Comparison of ENCODE assay signal across 22 cellular contexts in the genomic region with DNA sequence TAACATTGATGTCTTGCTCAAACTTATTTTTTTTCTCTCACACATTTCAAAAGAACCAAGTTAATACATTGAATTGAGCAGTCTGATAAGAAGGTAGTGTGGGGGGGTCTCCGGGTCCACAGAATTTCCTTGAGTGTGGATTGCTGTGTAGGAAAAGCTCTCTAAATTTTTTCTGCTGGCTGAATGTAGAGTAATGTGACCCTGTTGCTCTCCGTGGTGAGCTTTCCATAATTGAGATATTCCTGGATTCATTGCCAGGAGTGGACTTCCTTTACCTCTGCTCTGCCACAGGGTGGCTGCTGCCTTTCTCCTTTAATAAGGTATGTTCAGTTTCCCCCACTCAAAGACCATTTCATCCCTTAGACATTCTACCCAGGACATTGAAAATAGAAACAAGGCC. TPM values are rescaled to one million over a fixed set of nuclear protein-coding genes. Genes with fewer than 3 reads are reported as not detected.
"Had no signal": no experiment of that assay in that cellular context is flagged by ENCODE, and none has a peak within 500 bp of the region (broad histone marks: within the 10 kb centered on the region; RNA-seq: fewer than 3 reads in every experiment).

No MANE protein-coding gene starts in this region.

- H3K27ac Mint-ChIP-seq: activated CD4-positive, alpha-beta memory T cell treated with anti-CD3 and anti-CD28 coated beads, Interleukin-2, amount 10 ng/mL, durations not matched to agents 7 days and 5 days; activated CD8-positive, alpha-beta memory T cell treated with anti-CD3 and anti-CD28 coated beads, Interleukin-2, amount 10 ng/mL, durations not matched to agents 7 days and 5 days; activated naive CD8-positive, alpha-beta T cell; dendritic cell treated with granulocyte-macrophage colony-stimulating factor and Interleukin-4, amounts not matched to agents 40 ng/mL and 50 ng/mL, for 4 days; natural killer cell; stimulated activated naive CD8-positive, alpha-beta T cell treated with anti-CD3 and anti-CD28 coated beads, Interleukin-15, amount 100 ng/mL, for 72 hours had no signal

- H3K36me3 ChIP-seq: adrenal gland, cardiac muscle cell, left ventricle myocardium inferior, neutrophil, ovary, prostate gland, right atrium auricular region, tibial artery had no signal

- H3K4me3 Mint-ChIP-seq: activated CD4-positive, alpha-beta memory T cell treated with anti-CD3 and anti-CD28 coated beads, Interleukin-2, amount 10 ng/mL, durations not matched to agents 7 days and 5 days; activated CD8-positive, alpha-beta memory T cell treated with anti-CD3 and anti-CD28 coated beads, Interleukin-2, amount 10 ng/mL, durations not matched to agents 7 days and 5 days; activated naive CD8-positive, alpha-beta T cell; dendritic cell treated with granulocyte-macrophage colony-stimulating factor and Interleukin-4, amounts not matched to agents 40 ng/mL and 50 ng/mL, for 4 days; natural killer cell; stimulated activated naive CD8-positive, alpha-beta T cell treated with anti-CD3 and anti-CD28 coated beads, Interleukin-15, amount 100 ng/mL, for 72 hours; T-helper 17 cell had no signal

- FAIRE-seq: endometrium had no signal

- H3K36me3 Mint-ChIP-seq: activated CD8-positive, alpha-beta memory T cell treated with anti-CD3 and anti-CD28 coated beads, Interleukin-2, amount 10 ng/mL, durations not matched to agents 7 days and 5 days; natural killer cell had no signal

- DNase-seq: activated CD4-positive, alpha-beta memory T cell treated with anti-CD3 and anti-CD28 coated beads, Interleukin-2, amount 10 ng/mL, durations not matched to agents 7 days and 5 days; activated CD8-positive, alpha-beta memory T cell treated with anti-CD3 and anti-CD28 coated beads, Interleukin-2, amount 10 ng/mL, durations not matched to agents 7 days and 5 days; activated naive CD4-positive, alpha-beta T cell; adrenal gland; effector CD4-positive, alpha-beta T cell; kidney glomerular epithelial cell; left ventricle myocardium inferior; natural killer cell; ovary; stimulated activated CD4-positive, alpha-beta T cell treated with anti-CD3 and anti-CD28 coated beads, Interleukin-12 subunit alpha, Interleukin-12 subunit beta, amount 100 ng/mL, for 4 hours; stimulated activated naive CD8-positive, alpha-beta T cell treated with anti-CD3 and anti-CD28 coated beads, Interleukin-15, amount 100 ng/mL, for 72 hours; SW 1271; T-helper 17 cell; tibial artery had no signal

- H3K4me3 ChIP-seq: adrenal gland, cardiac muscle cell, left ventricle myocardium inferior, ovary, prostate gland, right atrium auricular region, tibial artery had no signal

- H3K9me3 Mint-ChIP-seq: activated CD4-positive, alpha-beta memory T cell treated with anti-CD3 and anti-CD28 coated beads, Interleukin-2, amount 10 ng/mL, durations not matched to agents 7 days and 5 days; dendritic cell treated with granulocyte-macrophage colony-stimulating factor and Interleukin-4, amounts not matched to agents 40 ng/mL and 50 ng/mL, for 4 days; natural killer cell; stimulated activated naive CD8-positive, alpha-beta T cell treated with anti-CD3 and anti-CD28 coated beads, Interleukin-15, amount 100 ng/mL, for 72 hours had no signal

- ATAC-seq: natural killer cell, T-helper 17 cell had no signal

- H3K27me3 ChIP-seq: adrenal gland, cardiac muscle cell, foreskin keratinocyte, neutrophil, ovary, right atrium auricular region, tibial artery had no signal

- H3K27me3 Mint-ChIP-seq: activated CD4-positive, alpha-beta memory T cell treated with anti-CD3 and anti-CD28 coated beads, Interleukin-2, amount 10 ng/mL, durations not matched to agents 7 days and 5 days; activated CD8-positive, alpha-beta memory T cell treated with anti-CD3 and anti-CD28 coated beads, Interleukin-2, amount 10 ng/mL, durations not matched to agents 7 days and 5 days; activated naive CD8-positive, alpha-beta T cell; dendritic cell treated with granulocyte-macrophage colony-stimulating factor and Interleukin-4, amounts not matched to agents 40 ng/mL and 50 ng/mL, for 4 days; stimulated activated naive CD8-positive, alpha-beta T cell treated with anti-CD3 and anti-CD28 coated beads, Interleukin-15, amount 100 ng/mL, for 72 hours; T-helper 17 cell had no signal

RNA-seq across cellular contexts. Expression of gene CCDC148, which starts 51.1 kb away (rescaled TPM):
- total RNA-seq: activated CD4-positive, alpha-beta memory T cell treated with anti-CD3 and anti-CD28 coated beads, Interleukin-2, amount 10 ng/mL, durations not matched to agents 7 days and 5 days; activated CD8-positive, alpha-beta memory T cell treated with anti-CD3 and anti-CD28 coated beads, Interleukin-2, amount 10 ng/mL, durations not matched to agents 7 days and 5 days; natural killer cell; T-helper 17 cell had no signal
